Comparison of ENCODE assay signal across 1 cellular context in the genomic region with DNA sequence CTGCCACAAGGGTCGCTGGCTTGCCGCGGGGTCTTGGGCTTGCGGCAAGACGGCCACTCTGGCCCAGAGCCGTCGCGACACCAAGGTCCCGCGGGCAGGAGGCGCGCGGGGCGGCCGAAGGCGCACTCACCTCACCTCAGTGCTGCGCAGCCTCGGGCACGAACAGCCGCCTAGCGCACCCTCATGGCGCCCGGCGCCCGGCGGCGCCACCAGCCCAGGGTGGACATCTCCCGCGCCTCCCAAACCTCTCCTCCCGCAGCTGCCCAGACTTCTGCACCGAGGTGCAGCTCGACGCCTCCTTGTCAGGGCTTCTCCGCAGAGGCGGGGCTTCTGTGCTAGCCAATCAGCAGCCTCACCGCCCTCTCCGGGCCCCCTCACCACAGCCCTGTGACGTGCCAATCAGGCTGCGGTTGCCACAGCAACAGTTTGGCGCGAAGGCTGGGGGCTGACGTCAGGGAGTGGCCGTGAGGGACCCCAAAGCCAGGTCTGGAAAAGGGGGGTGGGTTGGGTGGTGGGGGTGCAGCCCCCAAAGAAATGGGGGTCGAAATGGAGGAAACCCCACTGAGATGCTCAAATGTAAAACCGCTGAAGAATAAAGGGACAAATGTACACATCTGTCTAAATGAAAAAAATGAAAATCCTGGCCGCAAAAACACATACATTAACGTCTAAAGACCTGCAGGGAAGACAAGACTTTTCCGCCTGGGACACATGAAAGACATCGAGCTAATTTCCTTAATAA.
A peak's percentile ranks its signal among the peaks of the same experiment; 100 is the strongest.
TF ChIP-seq lines count a peak whose summit lies in the region.

A gene (minus strand): TSS at position 275 of the 742 bp plus-strand sequence. CDS start 16,071 bp downstream, outside the sequence.
A gene (minus strand): TSS at position 275 of the 742 bp plus-strand sequence. CDS start 16,449 bp downstream, outside the sequence.

TF ChIP-seq in HepG2, 621 proteins besides CTCF, POLR2A, EP300 and RAD21 (continued from another document and continues in another):
- TF ChIP-seq, protein P1, sequence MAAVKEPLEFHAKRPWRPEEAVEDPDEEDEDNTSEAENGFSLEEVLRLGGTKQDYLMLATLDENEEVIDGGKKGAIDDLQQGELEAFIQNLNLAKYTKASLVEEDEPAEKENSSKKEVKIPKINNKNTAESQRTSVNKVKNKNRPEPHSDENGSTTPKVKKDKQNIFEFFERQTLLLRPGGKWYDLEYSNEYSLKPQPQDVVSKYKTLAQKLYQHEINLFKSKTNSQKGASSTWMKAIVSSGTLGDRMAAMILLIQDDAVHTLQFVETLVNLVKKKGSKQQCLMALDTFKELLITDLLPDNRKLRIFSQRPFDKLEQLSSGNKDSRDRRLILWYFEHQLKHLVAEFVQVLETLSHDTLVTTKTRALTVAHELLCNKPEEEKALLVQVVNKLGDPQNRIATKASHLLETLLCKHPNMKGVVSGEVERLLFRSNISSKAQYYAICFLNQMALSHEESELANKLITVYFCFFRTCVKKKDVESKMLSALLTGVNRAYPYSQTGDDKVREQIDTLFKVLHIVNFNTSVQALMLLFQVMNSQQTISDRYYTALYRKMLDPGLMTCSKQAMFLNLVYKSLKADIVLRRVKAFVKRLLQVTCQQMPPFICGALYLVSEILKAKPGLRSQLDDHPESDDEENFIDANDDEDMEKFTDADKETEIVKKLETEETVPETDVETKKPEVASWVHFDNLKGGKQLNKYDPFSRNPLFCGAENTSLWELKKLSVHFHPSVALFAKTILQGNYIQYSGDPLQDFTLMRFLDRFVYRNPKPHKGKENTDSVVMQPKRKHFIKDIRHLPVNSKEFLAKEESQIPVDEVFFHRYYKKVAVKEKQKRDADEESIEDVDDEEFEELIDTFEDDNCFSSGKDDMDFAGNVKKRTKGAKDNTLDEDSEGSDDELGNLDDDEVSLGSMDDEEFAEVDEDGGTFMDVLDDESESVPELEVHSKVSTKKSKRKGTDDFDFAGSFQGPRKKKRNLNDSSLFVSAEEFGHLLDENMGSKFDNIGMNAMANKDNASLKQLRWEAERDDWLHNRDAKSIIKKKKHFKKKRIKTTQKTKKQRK (IDR thresholded peaks at IDR 0.05; ENCODE audit: low read length), result no peak
- TF ChIP-seq POLR2G (IDR thresholded peaks at IDR 0.05; ENCODE audit: low read depth, low read length), result peak; percentile 98
- no peak for TF ChIP-seq NONO (IDR thresholded peaks at IDR 0.05)
- 0 out of 2 replicates have a peak, but pooled peaks have one; percentile 59 for TF ChIP-seq NONO (CRISPR knock-in tag; conservative IDR thresholded peaks at IDR 0.05)
- TF ChIP-seq ARNT2 (CRISPR knock-in tag; IDR thresholded peaks at IDR 0.05; ENCODE audit: low read depth), result peak; percentile 81
- peak; percentile 56; the same call in 1 of the 2 replicates for TF ChIP-seq ZNF607 (CRISPR knock-in tag; IDR thresholded peaks at IDR 0.05; ENCODE audit: borderline replicate concordance)
- TF ChIP-seq, protein P2, sequence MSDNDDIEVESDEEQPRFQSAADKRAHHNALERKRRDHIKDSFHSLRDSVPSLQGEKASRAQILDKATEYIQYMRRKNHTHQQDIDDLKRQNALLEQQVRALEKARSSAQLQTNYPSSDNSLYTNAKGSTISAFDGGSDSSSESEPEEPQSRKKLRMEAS (IDR thresholded peaks at IDR 0.05), result peak; percentile 40
- TF ChIP-seq, protein P3, sequence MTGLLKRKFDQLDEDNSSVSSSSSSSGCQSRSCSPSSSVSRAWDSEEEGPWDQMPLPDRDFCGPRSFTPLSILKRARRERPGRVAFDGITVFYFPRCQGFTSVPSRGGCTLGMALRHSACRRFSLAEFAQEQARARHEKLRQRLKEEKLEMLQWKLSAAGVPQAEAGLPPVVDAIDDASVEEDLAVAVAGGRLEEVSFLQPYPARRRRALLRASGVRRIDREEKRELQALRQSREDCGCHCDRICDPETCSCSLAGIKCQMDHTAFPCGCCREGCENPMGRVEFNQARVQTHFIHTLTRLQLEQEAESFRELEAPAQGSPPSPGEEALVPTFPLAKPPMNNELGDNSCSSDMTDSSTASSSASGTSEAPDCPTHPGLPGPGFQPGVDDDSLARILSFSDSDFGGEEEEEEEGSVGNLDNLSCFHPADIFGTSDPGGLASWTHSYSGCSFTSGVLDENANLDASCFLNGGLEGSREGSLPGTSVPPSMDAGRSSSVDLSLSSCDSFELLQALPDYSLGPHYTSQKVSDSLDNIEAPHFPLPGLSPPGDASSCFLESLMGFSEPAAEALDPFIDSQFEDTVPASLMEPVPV (CRISPR knock-in tag; IDR thresholded peaks at IDR 0.05), result 0 out of 2 replicates have a peak, but pooled peaks have one; percentile 59
- no peak for TF ChIP-seq ZNF660 (CRISPR knock-in tag; IDR thresholded peaks at IDR 0.05; ENCODE audit: borderline replicate concordance, low read depth)
- TF ChIP-seq ERF (CRISPR knock-in tag; IDR thresholded peaks at IDR 0.05), result peak; percentile 33; the same call in 1 of the 2 replicates
- TF ChIP-seq, protein P4, sequence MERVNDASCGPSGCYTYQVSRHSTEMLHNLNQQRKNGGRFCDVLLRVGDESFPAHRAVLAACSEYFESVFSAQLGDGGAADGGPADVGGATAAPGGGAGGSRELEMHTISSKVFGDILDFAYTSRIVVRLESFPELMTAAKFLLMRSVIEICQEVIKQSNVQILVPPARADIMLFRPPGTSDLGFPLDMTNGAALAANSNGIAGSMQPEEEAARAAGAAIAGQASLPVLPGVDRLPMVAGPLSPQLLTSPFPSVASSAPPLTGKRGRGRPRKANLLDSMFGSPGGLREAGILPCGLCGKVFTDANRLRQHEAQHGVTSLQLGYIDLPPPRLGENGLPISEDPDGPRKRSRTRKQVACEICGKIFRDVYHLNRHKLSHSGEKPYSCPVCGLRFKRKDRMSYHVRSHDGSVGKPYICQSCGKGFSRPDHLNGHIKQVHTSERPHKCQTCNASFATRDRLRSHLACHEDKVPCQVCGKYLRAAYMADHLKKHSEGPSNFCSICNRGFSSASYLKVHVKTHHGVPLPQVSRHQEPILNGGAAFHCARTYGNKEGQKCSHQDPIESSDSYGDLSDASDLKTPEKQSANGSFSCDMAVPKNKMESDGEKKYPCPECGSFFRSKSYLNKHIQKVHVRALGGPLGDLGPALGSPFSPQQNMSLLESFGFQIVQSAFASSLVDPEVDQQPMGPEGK (CRISPR knock-in tag; IDR thresholded peaks at IDR 0.05), result peak; percentile 38
- TF ChIP-seq SUZ12 (IDR thresholded peaks at IDR 0.05; ENCODE audit: low read depth, low read length), result no peak
- TF ChIP-seq ZNF589 (CRISPR knock-in tag; conservative IDR thresholded peaks at IDR 0.05), result peak; percentile 38; the same call in 1 of the 2 replicates
- TF ChIP-seq FOXC1 (CRISPR knock-in tag; IDR thresholded peaks at IDR 0.05; ENCODE audit: borderline replicate concordance), result peak; percentile 49; the same call in 1 of the 2 replicates
- TF ChIP-seq ZBTB7B (CRISPR knock-in tag; IDR thresholded peaks at IDR 0.05), result peak; percentile 73; the same call in 1 of the 2 replicates
- TF ChIP-seq ZNF781 (CRISPR knock-in tag; IDR thresholded peaks at IDR 0.05; ENCODE audit: borderline replicate concordance, not compliant biosample characterization), result no peak
- TF ChIP-seq, protein P5, sequence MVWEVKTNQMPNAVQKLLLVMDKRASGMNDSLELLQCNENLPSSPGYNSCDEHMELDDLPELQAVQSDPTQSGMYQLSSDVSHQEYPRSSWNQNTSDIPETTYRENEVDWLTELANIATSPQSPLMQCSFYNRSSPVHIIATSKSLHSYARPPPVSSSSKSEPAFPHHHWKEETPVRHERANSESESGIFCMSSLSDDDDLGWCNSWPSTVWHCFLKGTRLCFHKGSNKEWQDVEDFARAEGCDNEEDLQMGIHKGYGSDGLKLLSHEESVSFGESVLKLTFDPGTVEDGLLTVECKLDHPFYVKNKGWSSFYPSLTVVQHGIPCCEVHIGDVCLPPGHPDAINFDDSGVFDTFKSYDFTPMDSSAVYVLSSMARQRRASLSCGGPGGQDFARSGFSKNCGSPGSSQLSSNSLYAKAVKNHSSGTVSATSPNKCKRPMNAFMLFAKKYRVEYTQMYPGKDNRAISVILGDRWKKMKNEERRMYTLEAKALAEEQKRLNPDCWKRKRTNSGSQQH (CRISPR knock-in tag; IDR thresholded peaks at IDR 0.05; ENCODE audit: low read depth), result peak; percentile 71; the same call in 1 of the 2 replicates
- TF ChIP-seq, protein P6, sequence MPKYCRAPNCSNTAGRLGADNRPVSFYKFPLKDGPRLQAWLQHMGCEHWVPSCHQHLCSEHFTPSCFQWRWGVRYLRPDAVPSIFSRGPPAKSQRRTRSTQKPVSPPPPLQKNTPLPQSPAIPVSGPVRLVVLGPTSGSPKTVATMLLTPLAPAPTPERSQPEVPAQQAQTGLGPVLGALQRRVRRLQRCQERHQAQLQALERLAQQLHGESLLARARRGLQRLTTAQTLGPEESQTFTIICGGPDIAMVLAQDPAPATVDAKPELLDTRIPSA (CRISPR knock-in tag; IDR thresholded peaks at IDR 0.05; ENCODE audit: borderline replicate concordance), result no peak
- 0 out of 2 replicates have a peak, but pooled peaks have one; percentile 10 for TF ChIP-seq JUND (CRISPR knock-in tag; IDR thresholded peaks at IDR 0.05)
- TF ChIP-seq ZNF792 (CRISPR knock-in tag; IDR thresholded peaks at IDR 0.05), result 0 out of 2 replicates have a peak, but pooled peaks have one; percentile 41
- TF ChIP-seq ZNF343 (CRISPR knock-in tag; IDR thresholded peaks at IDR 0.05), result no peak
- peak; percentile 65; the same call in 1 of the 2 replicates for TF ChIP-seq NCOA1 (CRISPR knock-in tag; IDR thresholded peaks at IDR 0.05)
- TF ChIP-seq, protein P7, sequence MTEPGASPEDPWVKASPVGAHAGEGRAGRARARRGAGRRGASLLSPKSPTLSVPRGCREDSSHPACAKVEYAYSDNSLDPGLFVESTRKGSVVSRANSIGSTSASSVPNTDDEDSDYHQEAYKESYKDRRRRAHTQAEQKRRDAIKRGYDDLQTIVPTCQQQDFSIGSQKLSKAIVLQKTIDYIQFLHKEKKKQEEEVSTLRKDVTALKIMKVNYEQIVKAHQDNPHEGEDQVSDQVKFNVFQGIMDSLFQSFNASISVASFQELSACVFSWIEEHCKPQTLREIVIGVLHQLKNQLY (CRISPR knock-in tag; IDR thresholded peaks at IDR 0.05), result no peak
- TF ChIP-seq SAP130 (CRISPR knock-in tag; IDR thresholded peaks at IDR 0.05; ENCODE audit: low read depth), result no peak; the same call in 1 of the 2 replicates
- TF ChIP-seq POLR2AphosphoS2 (IDR thresholded peaks at IDR 0.05; ENCODE audit: low read depth, low read length), result peak; percentile 73; the same call in 1 of the 2 replicates
- TF ChIP-seq TCF7 (IDR thresholded peaks at IDR 0.05; ENCODE audit: low read depth), result no peak
- TF ChIP-seq NFYB (CRISPR knock-in tag; IDR thresholded peaks at IDR 0.05), result peak; percentile 81
- 0 out of 2 replicates have a peak, but pooled peaks have one; percentile 17 for TF ChIP-seq CHCHD3 (CRISPR knock-in tag; IDR thresholded peaks at IDR 0.05)
- TF ChIP-seq, protein P8, sequence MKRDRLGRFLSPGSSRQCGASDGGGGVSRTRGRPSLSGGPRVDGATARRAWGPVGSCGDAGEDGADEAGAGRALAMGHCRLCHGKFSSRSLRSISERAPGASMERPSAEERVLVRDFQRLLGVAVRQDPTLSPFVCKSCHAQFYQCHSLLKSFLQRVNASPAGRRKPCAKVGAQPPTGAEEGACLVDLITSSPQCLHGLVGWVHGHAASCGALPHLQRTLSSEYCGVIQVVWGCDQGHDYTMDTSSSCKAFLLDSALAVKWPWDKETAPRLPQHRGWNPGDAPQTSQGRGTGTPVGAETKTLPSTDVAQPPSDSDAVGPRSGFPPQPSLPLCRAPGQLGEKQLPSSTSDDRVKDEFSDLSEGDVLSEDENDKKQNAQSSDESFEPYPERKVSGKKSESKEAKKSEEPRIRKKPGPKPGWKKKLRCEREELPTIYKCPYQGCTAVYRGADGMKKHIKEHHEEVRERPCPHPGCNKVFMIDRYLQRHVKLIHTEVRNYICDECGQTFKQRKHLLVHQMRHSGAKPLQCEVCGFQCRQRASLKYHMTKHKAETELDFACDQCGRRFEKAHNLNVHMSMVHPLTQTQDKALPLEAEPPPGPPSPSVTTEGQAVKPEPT (CRISPR knock-in tag; IDR thresholded peaks at IDR 0.05; ENCODE audit: low read depth), result 0 out of 2 replicates have a peak, but pooled peaks have one; percentile 3
- peak; percentile 31; the same call in 1 of the 2 replicates for TF ChIP-seq ZBTB7A (CRISPR knock-in tag; IDR thresholded peaks at IDR 0.05)
- TF ChIP-seq, protein P9, sequence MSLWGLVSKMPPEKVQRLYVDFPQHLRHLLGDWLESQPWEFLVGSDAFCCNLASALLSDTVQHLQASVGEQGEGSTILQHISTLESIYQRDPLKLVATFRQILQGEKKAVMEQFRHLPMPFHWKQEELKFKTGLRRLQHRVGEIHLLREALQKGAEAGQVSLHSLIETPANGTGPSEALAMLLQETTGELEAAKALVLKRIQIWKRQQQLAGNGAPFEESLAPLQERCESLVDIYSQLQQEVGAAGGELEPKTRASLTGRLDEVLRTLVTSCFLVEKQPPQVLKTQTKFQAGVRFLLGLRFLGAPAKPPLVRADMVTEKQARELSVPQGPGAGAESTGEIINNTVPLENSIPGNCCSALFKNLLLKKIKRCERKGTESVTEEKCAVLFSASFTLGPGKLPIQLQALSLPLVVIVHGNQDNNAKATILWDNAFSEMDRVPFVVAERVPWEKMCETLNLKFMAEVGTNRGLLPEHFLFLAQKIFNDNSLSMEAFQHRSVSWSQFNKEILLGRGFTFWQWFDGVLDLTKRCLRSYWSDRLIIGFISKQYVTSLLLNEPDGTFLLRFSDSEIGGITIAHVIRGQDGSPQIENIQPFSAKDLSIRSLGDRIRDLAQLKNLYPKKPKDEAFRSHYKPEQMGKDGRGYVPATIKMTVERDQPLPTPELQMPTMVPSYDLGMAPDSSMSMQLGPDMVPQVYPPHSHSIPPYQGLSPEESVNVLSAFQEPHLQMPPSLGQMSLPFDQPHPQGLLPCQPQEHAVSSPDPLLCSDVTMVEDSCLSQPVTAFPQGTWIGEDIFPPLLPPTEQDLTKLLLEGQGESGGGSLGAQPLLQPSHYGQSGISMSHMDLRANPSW (CRISPR knock-in tag; IDR thresholded peaks at IDR 0.05; ENCODE audit: borderline replicate concordance), result no peak
- TF ChIP-seq MIER3 (CRISPR knock-in tag; IDR thresholded peaks at IDR 0.05; ENCODE audit: borderline replicate concordance), result peak; percentile 34; the same call in 1 of the 2 replicates
- peak; percentile 96 for TF ChIP-seq POLR2AphosphoS5 (IDR thresholded peaks at IDR 0.05; ENCODE audit: low read depth, low read length)
- TF ChIP-seq TRIM24 (CRISPR knock-in tag; IDR thresholded peaks at IDR 0.05), result no peak
- TF ChIP-seq, protein P10, sequence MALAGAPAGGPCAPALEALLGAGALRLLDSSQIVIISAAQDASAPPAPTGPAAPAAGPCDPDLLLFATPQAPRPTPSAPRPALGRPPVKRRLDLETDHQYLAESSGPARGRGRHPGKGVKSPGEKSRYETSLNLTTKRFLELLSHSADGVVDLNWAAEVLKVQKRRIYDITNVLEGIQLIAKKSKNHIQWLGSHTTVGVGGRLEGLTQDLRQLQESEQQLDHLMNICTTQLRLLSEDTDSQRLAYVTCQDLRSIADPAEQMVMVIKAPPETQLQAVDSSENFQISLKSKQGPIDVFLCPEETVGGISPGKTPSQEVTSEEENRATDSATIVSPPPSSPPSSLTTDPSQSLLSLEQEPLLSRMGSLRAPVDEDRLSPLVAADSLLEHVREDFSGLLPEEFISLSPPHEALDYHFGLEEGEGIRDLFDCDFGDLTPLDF (CRISPR knock-in tag; IDR thresholded peaks at IDR 0.05), result peak; percentile 38; the same call in 1 of the 2 replicates
